ENCODE assay signal across 13 cellular contexts in the genomic region with DNA sequence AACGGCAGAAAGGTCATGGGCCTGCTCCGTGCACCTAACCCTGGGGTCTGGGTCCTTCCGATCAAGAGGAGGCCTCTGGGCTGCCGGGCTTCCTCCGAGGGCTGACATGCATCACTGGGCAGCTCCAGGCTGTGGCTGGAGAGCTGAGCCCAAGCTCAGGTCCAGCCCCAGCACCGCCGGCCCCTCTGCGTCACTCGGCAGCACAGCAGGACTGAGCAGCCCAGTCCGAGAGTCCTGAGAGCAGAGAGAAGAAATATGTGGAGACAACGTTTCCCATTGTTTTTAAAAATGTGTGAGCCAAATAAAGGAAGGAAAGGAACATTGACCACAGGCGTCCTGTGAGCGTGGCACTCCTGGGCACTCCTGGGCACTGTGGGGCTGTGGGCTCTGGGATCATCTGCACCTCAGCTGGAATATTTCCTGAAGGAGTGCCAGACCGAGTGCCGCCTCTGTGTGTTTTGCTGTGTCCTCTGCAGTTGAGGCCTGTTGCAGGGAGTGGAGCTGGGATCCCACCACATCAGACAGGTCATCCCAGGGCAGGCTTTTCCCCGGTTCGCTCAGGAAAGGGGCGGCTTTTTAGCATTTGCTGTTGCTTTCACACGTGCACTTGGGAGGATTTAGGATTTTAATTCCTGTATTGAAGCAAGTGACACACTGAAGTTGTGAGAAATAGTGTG. TPM values are rescaled to one million over a fixed set of nuclear protein-coding genes. Genes with fewer than 3 reads are reported as not detected.
DNase-seq lines count a peak whose midpoint lies in the region; ATAC-seq and TF ChIP-seq lines count a peak whose summit lies in the region.
"Had no signal": no experiment of that assay in that cellular context is flagged by ENCODE, and none has a peak within 500 bp of the region (broad histone marks: within the 10 kb centered on the region; RNA-seq: fewer than 3 reads in every experiment).

No MANE protein-coding gene starts in this region.

- peaks cover 0 to 49% (median 31%) of the 10 kb centered on the region in 9 donors for H3K36me3 ChIP-seq in heart left ventricle

- CTCF ChIA-PET in activated naive CD4-positive, alpha-beta T cell treated with anti-CD3 and anti-CD28 coated beads, Interleukin-2, amount 10 ng/mL, durations not matched to agents 7 days and 5 days (lab: Charles Lee) = no interaction called here

- H3K27ac Mint-ChIP-seq in activated naive CD4-positive, alpha-beta T cell treated with anti-CD3 and anti-CD28 coated beads, Interleukin-2, amount 50 U/mL, for 24 hours = peak overlapping the region; percentile 46
- no peak overlapping the region for H3K27ac Mint-ChIP-seq in activated naive CD4-positive, alpha-beta T cell treated with anti-CD3 and anti-CD28 coated beads, Interleukin-2, amount 10 ng/mL, durations not matched to agents 7 days and 5 days
- H3K27ac Mint-ChIP-seq: activated CD4-positive, alpha-beta memory T cell treated with anti-CD3 and anti-CD28 coated beads, Interleukin-2, amount 10 ng/mL, durations not matched to agents 7 days and 5 days had no signal

- no peak for TF ChIP-seq POLR2A in heart left ventricle (IDR thresholded peaks at IDR 0.05)

- no peaks in the 10 kb centered on the region for H3K27me3 ChIP-seq in heart left ventricle
- H3K27me3 ChIP-seq: SJSA1 had no signal

- TF ChIP-seq CTCF in heart left ventricle (IDR thresholded peaks at IDR 0.05) (no peak), omental fat pad (IDR thresholded peaks at IDR 0.05) (no peak)

- intact Hi-C loops in heart left ventricle (cut with DNase I) = loop anchor here in 1 of 10 donors (10.0 kb wide), 1 partner anchor 52 kb away; the partner anchor contains the start of gene DCUN1D2

- H3K4me1 ChIP-seq in heart left ventricle = peaks cover 0 to 50% (median 37%) of the 10 kb centered on the region in 12 donors
- H3K4me1 ChIP-seq: A549 had no signal

- no peaks in the 10 kb centered on the region for H3K27me3 Mint-ChIP-seq in activated naive CD4-positive, alpha-beta T cell treated with anti-CD3 and anti-CD28 coated beads, Interleukin-2, amount 50 U/mL, for 24 hours
- H3K27me3 Mint-ChIP-seq in activated naive CD4-positive, alpha-beta T cell treated with anti-CD3 and anti-CD28 coated beads, Interleukin-2, amount 10 ng/mL, durations not matched to agents 7 days and 5 days = no peaks in the 10 kb centered on the region
- H3K27me3 Mint-ChIP-seq: activated CD4-positive, alpha-beta memory T cell treated with anti-CD3 and anti-CD28 coated beads, Interleukin-2, amount 10 ng/mL, durations not matched to agents 7 days and 5 days had no signal

- H3K9me3 Mint-ChIP-seq in activated naive CD4-positive, alpha-beta T cell treated with anti-CD3 and anti-CD28 coated beads, Interleukin-2, amount 50 U/mL, for 24 hours = no peaks in the 10 kb centered on the region
- peaks cover 2% of the 10 kb centered on the region for H3K9me3 Mint-ChIP-seq in activated naive CD4-positive, alpha-beta T cell treated with anti-CD3 and anti-CD28 coated beads, Interleukin-2, amount 10 ng/mL, durations not matched to agents 7 days and 5 days
- H3K9me3 Mint-ChIP-seq: activated CD4-positive, alpha-beta memory T cell treated with anti-CD3 and anti-CD28 coated beads, Interleukin-2, amount 10 ng/mL, durations not matched to agents 7 days and 5 days; neural crest cell had no signal

- H3K4me3 ChIP-seq in heart left ventricle = peak overlapping the region in 4 of 12 donors; percentile 4 to 23 (median 10)
- H3K4me3 ChIP-seq: A549, SJSA1 had no signal

- 37 to 45% (median 42%) methylated on average over 15 to 19 of the region's 19 CpGs for WGBS in heart left ventricle, 4 donors

- peak overlapping the region in 10 of 12 donors; percentile 37 to 78 (median 64) for H3K27ac ChIP-seq in heart left ventricle
- H3K27ac ChIP-seq: A549, SJSA1 had no signal

- H3K4me3 Mint-ChIP-seq in activated naive CD4-positive, alpha-beta T cell treated with anti-CD3 and anti-CD28 coated beads, Interleukin-2, amount 50 U/mL, for 24 hours = no peak overlapping the region
- H3K4me3 Mint-ChIP-seq in activated naive CD4-positive, alpha-beta T cell treated with anti-CD3 and anti-CD28 coated beads, Interleukin-2, amount 10 ng/mL, durations not matched to agents 7 days and 5 days = no peak overlapping the region
- H3K4me3 Mint-ChIP-seq: activated CD4-positive, alpha-beta memory T cell treated with anti-CD3 and anti-CD28 coated beads, Interleukin-2, amount 10 ng/mL, durations not matched to agents 7 days and 5 days; neural crest cell had no signal

- ATAC-seq in heart left ventricle (peak; percentile 61 to 86 (median 80)), omental fat pad (ENCODE audit: low FRiP score) (peak; percentile 25), GM18909 (IDR thresholded peaks at IDR 0.05; ENCODE audit: poor library complexity, unreplicated experiment) (no peak)
- ATAC-seq in activated CD4-positive, CD25-positive, alpha-beta regulatory T cell treated with anti-CD3 and anti-CD28 coated beads, Interleukin-2, amount 50 U/mL, for 24 hours = no peak
- ATAC-seq: A549 had no signal

- DNase-seq in activated naive CD4-positive, alpha-beta T cell treated with Interleukin-2 at 50 U/mL for 16 hours = no peak
- DNase-seq in heart left ventricle (peak in 4 of 5 donors; percentile 37 to 72 (median 67)), omental fat pad (ENCODE audit: low spot score) (no peak), ecto neural progenitor cell (ENCODE audit: low spot score) (no peak)
- no peak for DNase-seq in activated naive CD4-positive, alpha-beta T cell treated with anti-CD3 and anti-CD28 coated beads, Interleukin-2, amount 10 ng/mL, durations not matched to agents 7 days and 5 days
- DNase-seq: activated CD4-positive, alpha-beta memory T cell treated with anti-CD3 and anti-CD28 coated beads, Interleukin-2, amount 10 ng/mL, durations not matched to agents 7 days and 5 days; NCI-H345 had no signal

- H3K4me1 Mint-ChIP-seq in activated naive CD4-positive, alpha-beta T cell treated with anti-CD3 and anti-CD28 coated beads, Interleukin-2, amount 50 U/mL, for 24 hours = peaks cover 6% of the 10 kb centered on the region
- H3K4me1 Mint-ChIP-seq in activated naive CD4-positive, alpha-beta T cell treated with anti-CD3 and anti-CD28 coated beads, Interleukin-2, amount 10 ng/mL, durations not matched to agents 7 days and 5 days = no peaks in the 10 kb centered on the region
- H3K4me1 Mint-ChIP-seq: activated CD4-positive, alpha-beta memory T cell treated with anti-CD3 and anti-CD28 coated beads, Interleukin-2, amount 10 ng/mL, durations not matched to agents 7 days and 5 days had no signal

- peaks cover 8% of the 10 kb centered on the region for H3K36me3 Mint-ChIP-seq in activated naive CD4-positive, alpha-beta T cell treated with anti-CD3 and anti-CD28 coated beads, Interleukin-2, amount 50 U/mL, for 24 hours
- H3K36me3 Mint-ChIP-seq in activated naive CD4-positive, alpha-beta T cell treated with anti-CD3 and anti-CD28 coated beads, Interleukin-2, amount 10 ng/mL, durations not matched to agents 7 days and 5 days = peaks cover 4% of the 10 kb centered on the region

- H3K9me3 ChIP-seq in heart left ventricle = no peaks in the 10 kb centered on the region
- H3K9me3 ChIP-seq: A549 had no signal

RNA-seq across cellular contexts. Expression of gene TFDP1, which starts 37.8 kb away (rescaled TPM):
- 10 to 100 TPM; 39.7 to 50.3 (median 45.8) TPM for total RNA-seq in heart left ventricle
- polyA plus RNA-seq in heart left ventricle = 10 to 100 TPM; 19.7 to 30.4 TPM
- 10 to 100 TPM; 32.6 to 59.6 (median 44.4) TPM for total RNA-seq in omental fat pad

RNA-seq across cellular contexts. Expression of gene DCUN1D2, which starts 56.2 kb away (rescaled TPM):
- 100 to 1,000 TPM in 7 of 9 donors, 10 to 100 TPM in 2; 95.4 to 247 (median 159) TPM for total RNA-seq in heart left ventricle
- polyA plus RNA-seq in heart left ventricle = 10 to 100 TPM; 68.7 to 83.9 TPM
- 10 to 100 TPM; 10.9 to 28.4 (median 14.5) TPM for total RNA-seq in omental fat pad

Comparison
In these comparisons a context has a peak if more than half of its experiments do, and no peak if none do; other contexts are left out.
1. DNase-seq: peak in heart left ventricle (4 of 5); none in activated naive CD4-positive, alpha-beta T cell treated with Interleukin-2 at 50 U/mL for 16 hours (single experiment), omental fat pad (single experiment), activated naive CD4-positive, alpha-beta T cell treated with anti-CD3 and anti-CD28 coated beads, Interleukin-2, amount 10 ng/mL, durations not matched to agents 7 days and 5 days (single experiment) and ecto neural progenitor cell (single experiment).
2. ATAC-seq: peak in heart left ventricle (4 of 4) and omental fat pad (single experiment); none in activated CD4-positive, CD25-positive, alpha-beta regulatory T cell treated with anti-CD3 and anti-CD28 coated beads, Interleukin-2, amount 50 U/mL, for 24 hours (0 of 2) and GM18909 (single experiment).